Comparison of ENCODE assay signal across 25 cellular contexts in the genomic region with DNA sequence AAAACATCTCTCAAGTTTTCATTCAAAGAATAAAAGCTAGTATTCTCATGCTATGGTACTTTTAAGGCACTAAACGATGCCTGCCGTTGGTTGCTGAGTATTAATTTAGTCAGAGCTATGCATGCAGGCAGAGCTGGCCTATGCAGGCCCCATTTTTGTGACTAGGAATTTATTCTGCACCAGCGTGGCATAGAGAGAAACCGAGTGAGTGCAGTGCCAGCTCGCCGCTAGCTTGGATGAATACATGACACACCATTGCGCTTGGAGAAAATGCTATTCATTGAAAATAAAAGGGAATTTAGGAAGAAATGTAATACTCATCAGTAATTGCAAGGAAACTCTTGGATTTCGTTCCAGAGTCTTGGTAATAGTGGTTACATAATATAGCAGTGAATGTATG.
"Had no signal": no experiment of that assay in that cellular context is flagged by ENCODE, and none has a peak within 500 bp of the region (broad histone marks: within the 10 kb centered on the region; RNA-seq: fewer than 3 reads in every experiment).

No MANE protein-coding gene starts in this region.

- H3K36me3 ChIP-seq: neutrophil, ovary, right lobe of liver, sigmoid colon, stomach, suprapubic skin, tibial artery, transverse colon, upper lobe of right lung, uterus had no signal

- H3K9ac ChIP-seq: parathyroid adenoma had no signal

- H3K9me3 ChIP-seq: neutrophil, ovary, psoas muscle, right lobe of liver, sigmoid colon, suprapubic skin, testis, tibial artery, transverse colon, upper lobe of right lung, uterus had no signal

- H3K27me3 ChIP-seq: neutrophil, ovary, right lobe of liver, sigmoid colon, stomach, suprapubic skin, testis, tibial artery, transverse colon, upper lobe of right lung, uterus had no signal

- DNase-seq: naive thymus-derived CD8-positive, alpha-beta T cell; nephron progenitor cell; ovary; psoas muscle; right cardiac atrium; right lobe of liver; sigmoid colon; small intestine; stimulated activated CD4-positive, alpha-beta T cell treated with anti-CD3 and anti-CD28 coated beads, Interleukin-15, amount 100 ng/mL, for 24 hours; stimulated activated CD4-positive, alpha-beta T cell treated with anti-CD3 and anti-CD28 coated beads, Interleukin-2, amount 100 ng/mL, for 24 hours; stimulated activated CD4-positive, alpha-beta T cell treated with anti-CD3 and anti-CD28 coated beads, Interleukin-2, amount 100 ng/mL, for 48 hours; stimulated activated CD4-positive, alpha-beta T cell treated with anti-CD3 and anti-CD28 coated beads, Interleukin-4, amount 100 ng/mL, for 24 hours; stimulated activated naive B cell treated with anti-CD40 and anti-IgM and Interleukin-4, amounts not matched to agents 10 μg/mL and 1 μg/mL and 100 μg/mL, for 72 hours; stimulated activated naive CD4-positive, alpha-beta T cell treated with Interleukin-2 at 50 U/mL for 16 hours; stomach; testis; tibial artery; transverse colon; upper lobe of right lung; uterus had no signal

- H3K79me2 ChIP-seq: parathyroid adenoma had no signal

- ATAC-seq: naive thymus-derived CD8-positive, alpha-beta T cell; natural killer cell treated with Interleukin-12 subunit alpha and Interleukin-12 subunit beta and Interleukin-15 and Interleukin-18, amount 100 ng/mL, for 72 hours; psoas muscle; right cardiac atrium; right lobe of liver; stimulated activated effector memory CD8-positive, alpha-beta T cell treated with anti-CD3 and anti-CD28 coated beads, Interleukin-12 subunit alpha, Interleukin-12 subunit beta, amount 100 ng/mL, for 72 hours; stimulated activated naive B cell treated with anti-CD40 and anti-IgM and Interleukin-4, amounts not matched to agents 10 μg/mL and 1 μg/mL and 100 μg/mL, for 72 hours; upper lobe of right lung had no signal

- H2AFZ ChIP-seq: parathyroid adenoma had no signal

- H3K4me1 ChIP-seq: parathyroid adenoma, psoas muscle, right lobe of liver, sigmoid colon, stomach, suprapubic skin, testis, tibial artery, transverse colon, upper lobe of right lung, uterus had no signal

- H3K4me3 ChIP-seq: ovary, psoas muscle, right lobe of liver, sigmoid colon, stomach, suprapubic skin, testis, tibial artery, transverse colon, upper lobe of right lung, uterus had no signal

- FAIRE-seq: small intestine had no signal

- H3K27ac ChIP-seq: neutrophil, ovary, parathyroid adenoma, psoas muscle, right lobe of liver, sigmoid colon, stomach, suprapubic skin, testis, tibial artery, transverse colon, upper lobe of right lung, uterus had no signal
